In genomic region chr2:151534001-151534400, GRCh38 we compare ENCODE assay signal across 25 cellular contexts.
"Had no signal": no experiment of that assay in that cellular context is flagged by ENCODE, and none has a peak within 500 bp of the region (broad histone marks: within the 10 kb centered on the region; RNA-seq: fewer than 3 reads in every experiment).

No MANE protein-coding gene starts in this region.

- FAIRE-seq: pancreas, small intestine had no signal

- ATAC-seq: naive thymus-derived CD8-positive, alpha-beta T cell; natural killer cell treated with Interleukin-12 subunit alpha and Interleukin-12 subunit beta and Interleukin-15 and Interleukin-18, amount 100 ng/mL, for 72 hours; pancreas; right cardiac atrium; right lobe of liver; stimulated activated memory B cell treated with anti-CD40 and anti-IgM and Interleukin-4, amounts not matched to agents 10 μg/mL and 1 μg/mL and 100 μg/mL, for 72 hours; stimulated activated naive CD8-positive, alpha-beta T cell treated with anti-CD3 and anti-CD28 coated beads, Interleukin-15, amount 100 ng/mL, for 72 hours; stimulated activated naive CD8-positive, alpha-beta T cell treated with anti-CD3 and anti-CD28 coated beads, Interleukin-15, Interleukin-2, amounts not matched to agents 100 U/mL and 50 U/mL, for 24 hours; upper lobe of right lung had no signal

- DNase-seq: naive thymus-derived CD8-positive, alpha-beta T cell; nephron progenitor cell; nucleus accumbens; pancreas; right cardiac atrium; right lobe of liver; sigmoid colon; small intestine; stimulated activated CD4-positive, alpha-beta T cell treated with anti-CD3 and anti-CD28 coated beads, Interleukin-15, amount 100 ng/mL, for 24 hours; stimulated activated CD4-positive, alpha-beta T cell treated with anti-CD3 and anti-CD28 coated beads, Interleukin-2, amount 100 ng/mL, for 24 hours; stimulated activated CD4-positive, alpha-beta T cell treated with anti-CD3 and anti-CD28 coated beads, Interleukin-2, amount 100 ng/mL, for 48 hours; stimulated activated CD4-positive, alpha-beta T cell treated with anti-CD3 and anti-CD28 coated beads, Interleukin-4, amount 100 ng/mL, for 4 hours; stimulated activated CD8-positive, alpha-beta memory T cell treated with anti-CD3 and anti-CD28 coated beads, Interleukin-4, amount 100 ng/mL, for 48 hours; stimulated activated naive CD4-positive, alpha-beta T cell; stimulated activated naive CD8-positive, alpha-beta T cell treated with anti-CD3 and anti-CD28 coated beads, Interleukin-15, amount 100 ng/mL, for 72 hours; stimulated activated naive CD8-positive, alpha-beta T cell treated with anti-CD3 and anti-CD28 coated beads, Interleukin-15, Interleukin-2, amounts not matched to agents 100 U/mL and 50 U/mL, for 24 hours; testis; tibial artery; transverse colon; upper lobe of right lung; uterus had no signal

- H3K36me3 Mint-ChIP-seq: natural killer cell treated with Interleukin-12 subunit alpha and Interleukin-12 subunit beta and Interleukin-15 and Interleukin-18, amount 100 ng/mL, for 72 hours; type B pancreatic cell had no signal

- H3K4me3 Mint-ChIP-seq: naive thymus-derived CD8-positive, alpha-beta T cell; natural killer cell treated with Interleukin-12 subunit alpha and Interleukin-12 subunit beta and Interleukin-15 and Interleukin-18, amount 100 ng/mL, for 72 hours; nephron progenitor cell; neural crest cell; stimulated activated memory B cell treated with anti-CD40 and anti-IgM and Interleukin-4, amounts not matched to agents 10 μg/mL and 1 μg/mL and 100 μg/mL, for 72 hours; stimulated activated naive CD8-positive, alpha-beta T cell treated with anti-CD3 and anti-CD28 coated beads, Interleukin-15, amount 100 ng/mL, for 72 hours; type B pancreatic cell had no signal

- H3K4me1 Mint-ChIP-seq: naive thymus-derived CD8-positive, alpha-beta T cell; nephron progenitor cell; neural crest cell; stimulated activated memory B cell treated with anti-CD40 and anti-IgM and Interleukin-4, amounts not matched to agents 10 μg/mL and 1 μg/mL and 100 μg/mL, for 72 hours; stimulated activated naive CD8-positive, alpha-beta T cell treated with anti-CD3 and anti-CD28 coated beads, Interleukin-15, amount 100 ng/mL, for 72 hours had no signal

- H3K27ac Mint-ChIP-seq: naive thymus-derived CD8-positive, alpha-beta T cell; natural killer cell treated with Interleukin-12 subunit alpha and Interleukin-12 subunit beta and Interleukin-15 and Interleukin-18, amount 100 ng/mL, for 72 hours; nephron progenitor cell; stimulated activated memory B cell treated with anti-CD40 and anti-IgM and Interleukin-4, amounts not matched to agents 10 μg/mL and 1 μg/mL and 100 μg/mL, for 72 hours; type B pancreatic cell had no signal

- H3K9me3 Mint-ChIP-seq: naive thymus-derived CD8-positive, alpha-beta T cell; natural killer cell treated with Interleukin-12 subunit alpha and Interleukin-12 subunit beta and Interleukin-15 and Interleukin-18, amount 100 ng/mL, for 72 hours; nephron progenitor cell; neural crest cell; stimulated activated memory B cell treated with anti-CD40 and anti-IgM and Interleukin-4, amounts not matched to agents 10 μg/mL and 1 μg/mL and 100 μg/mL, for 72 hours; stimulated activated naive CD8-positive, alpha-beta T cell treated with anti-CD3 and anti-CD28 coated beads, Interleukin-15, amount 100 ng/mL, for 72 hours; type B pancreatic cell had no signal

- H3K27me3 Mint-ChIP-seq: naive thymus-derived CD8-positive, alpha-beta T cell; natural killer cell treated with Interleukin-12 subunit alpha and Interleukin-12 subunit beta and Interleukin-15 and Interleukin-18, amount 100 ng/mL, for 72 hours; stimulated activated memory B cell treated with anti-CD40 and anti-IgM and Interleukin-4, amounts not matched to agents 10 μg/mL and 1 μg/mL and 100 μg/mL, for 72 hours; stimulated activated naive CD8-positive, alpha-beta T cell treated with anti-CD3 and anti-CD28 coated beads, Interleukin-15, amount 100 ng/mL, for 72 hours; type B pancreatic cell had no signal
